In the genomic region with DNA sequence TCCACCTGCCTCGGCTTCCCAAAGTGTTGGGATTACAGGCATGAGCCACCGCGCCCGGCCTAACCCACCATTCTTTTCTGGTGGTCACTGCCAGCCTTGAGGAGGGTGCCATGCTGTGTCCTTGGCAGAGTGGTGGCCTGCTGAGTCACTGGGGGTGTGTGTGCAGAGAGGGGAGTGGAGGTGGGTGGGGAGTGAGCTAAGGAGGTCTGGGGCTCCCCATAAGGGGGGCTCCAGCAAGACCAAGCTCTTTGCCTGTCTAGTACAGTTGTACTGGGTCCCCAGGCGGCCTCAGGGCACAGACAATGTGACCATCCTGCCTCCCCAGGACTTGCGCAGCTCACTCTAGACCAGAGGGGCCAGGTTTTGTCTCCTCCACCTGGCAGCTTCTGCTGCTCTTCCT, we compare ENCODE assay signal across 14 cellular contexts. TPM values are rescaled to one million over a fixed set of nuclear protein-coding genes. Genes with fewer than 3 reads are reported as not detected.
DNase-seq lines count a peak whose midpoint lies in the region; ATAC-seq and TF ChIP-seq lines count a peak whose summit lies in the region.
"Had no signal": no experiment of that assay in that cellular context is flagged by ENCODE, and none has a peak within 500 bp of the region (broad histone marks: within the 10 kb centered on the region; RNA-seq: fewer than 3 reads in every experiment).

No MANE protein-coding gene starts in this region.

- DNase-seq in RWPE2 (ENCODE audit: low spot score) (no peak), lower lobe of right lung (peak; percentile 39), upper lobe of right lung (no peak), HAP-1 (ENCODE audit: low spot score in 2 of 2) (no peak), OCI-M1 (lab: John Stamatoyannopoulos, UW) (no peak)
- DNase-seq: Caco-2; CD4-positive, CD25-positive, alpha-beta regulatory T cell; DMS153; GOT3; NCI-H1694; NCI-H510A treated with DMSO at 0.1 percent for 48 hours; SHP77 had no signal

- no peak overlapping the region for H3K9ac ChIP-seq in BLaER1 treated with 17β-estradiol and CSF1 and Interleukin-3, amounts not matched to agents 10 nM and 100 nM

- no peaks in the 10 kb centered on the region for H4K20me1 ChIP-seq in BLaER1 treated with 17β-estradiol and CSF1 and Interleukin-3, amounts not matched to agents 10 nM and 100 nM

- H3K36me3 ChIP-seq in BLaER1 treated with 17β-estradiol and CSF1 and Interleukin-3, amounts not matched to agents 10 nM and 100 nM, result no peaks in the 10 kb centered on the region
- peaks cover 5% of the 10 kb centered on the region for H3K36me3 ChIP-seq in RWPE2 (ENCODE audit: low read depth)
- no peaks in the 10 kb centered on the region for H3K36me3 ChIP-seq in lower lobe of right lung
- H3K36me3 ChIP-seq in upper lobe of right lung, result no peaks in the 10 kb centered on the region
- no peaks in the 10 kb centered on the region for H3K36me3 ChIP-seq in HAP-1 (replicated peaks)

- H3K27ac ChIP-seq in BLaER1 treated with 17β-estradiol and CSF1 and Interleukin-3, amounts not matched to agents 10 nM and 100 nM, result peak overlapping the region in 6 of 11 experiments; percentile 4 to 43 (median 26); a peak in 7 of 22 replicates
- H3K27ac ChIP-seq in RWPE2 (ENCODE audit: poor library complexity, severe bottlenecking) (peak overlapping the region; percentile 56), lower lobe of right lung (no peak overlapping the region), upper lobe of right lung (no peak overlapping the region)

- no peak overlapping the region for H3K4me3 ChIP-seq in BLaER1 treated with 17β-estradiol and CSF1 and Interleukin-3, amounts not matched to agents 10 nM and 100 nM
- no peak overlapping the region for H3K4me3 ChIP-seq in RWPE2 (ENCODE audit: severe bottlenecking)
- H3K4me3 ChIP-seq in lower lobe of right lung, result no peak overlapping the region
- no peak overlapping the region for H3K4me3 ChIP-seq in upper lobe of right lung
- H3K4me3 ChIP-seq in HAP-1, result no peak overlapping the region

- peak overlapping the region in 10 of 11 experiments; percentile 19 to 82 (median 72); a peak in 19 of 22 replicates for H3K4me2 ChIP-seq in BLaER1 treated with 17β-estradiol and CSF1 and Interleukin-3, amounts not matched to agents 10 nM and 100 nM

- in situ Hi-C loops in HAP-1 (cut with MboI; ENCODE audit: low sequenced_read_pairs), result no loop called here

- TF ChIP-seq CTCF in RWPE2 (IDR thresholded peaks at IDR 0.05; ENCODE audit: poor library complexity, severe bottlenecking) (no peak), lower lobe of right lung (IDR thresholded peaks at IDR 0.05) (no peak), upper lobe of right lung (IDR thresholded peaks at IDR 0.05) (no peak)

- no peak for ATAC-seq in RWPE2 (ENCODE audit: low read depth)
- ATAC-seq in lower lobe of right lung, result peak; percentile 10 to 51
- peak; percentile 38 for ATAC-seq in upper lobe of right lung
- no peak for ATAC-seq in HG02642 (IDR thresholded peaks at IDR 0.05; ENCODE audit: poor library complexity, unreplicated experiment)

- peaks cover 4 to 38% (median 27%) of the 10 kb centered on the region in 10 experiments; a peak in 19 of 20 replicates for H3K4me1 ChIP-seq in BLaER1 treated with 17β-estradiol and CSF1 and Interleukin-3, amounts not matched to agents 10 nM and 100 nM
- H3K4me1 ChIP-seq in RWPE2 (ENCODE audit: insufficient read depth, poor library complexity, severe bottlenecking), result peaks cover 9% of the 10 kb centered on the region
- no peaks in the 10 kb centered on the region for H3K4me1 ChIP-seq in lower lobe of right lung
- peaks cover 5% of the 10 kb centered on the region for H3K4me1 ChIP-seq in upper lobe of right lung
- no peaks in the 10 kb centered on the region for H3K4me1 ChIP-seq in HAP-1

- no peaks in the 10 kb centered on the region for H3K9me3 ChIP-seq in BLaER1 treated with 17β-estradiol and CSF1 and Interleukin-3, amounts not matched to agents 10 nM and 100 nM (replicated peaks in 1 of 11)
- H3K9me3 ChIP-seq in RWPE2 (ENCODE audit: severe bottlenecking), result no peaks in the 10 kb centered on the region
- no peaks in the 10 kb centered on the region for H3K9me3 ChIP-seq in lower lobe of right lung
- no peaks in the 10 kb centered on the region for H3K9me3 ChIP-seq in upper lobe of right lung
- H3K9me3 ChIP-seq in HAP-1, result no peaks in the 10 kb centered on the region
- H3K9me3 ChIP-seq: Caco-2 had no signal

- intact Hi-C loops in lower lobe of right lung (cut with DNase I) (no loop called here), upper lobe of right lung (cut with DNase I) (no loop called here)

- no peaks in the 10 kb centered on the region for H3K27me3 ChIP-seq in BLaER1 treated with 17β-estradiol and CSF1 and Interleukin-3, amounts not matched to agents 10 nM and 100 nM
- H3K27me3 ChIP-seq in RWPE2 (ENCODE audit: insufficient read depth, poor library complexity, severe bottlenecking) (no peaks in the 10 kb centered on the region), lower lobe of right lung (ENCODE audit: low read depth) (no peaks in the 10 kb centered on the region), upper lobe of right lung (no peaks in the 10 kb centered on the region), HAP-1 (ENCODE audit: low read depth) (no peaks in the 10 kb centered on the region)

RNA-seq across cellular contexts. Expression of a gene that starts 36.1 kb away (rescaled TPM):
- total RNA-seq in lower lobe of right lung, result 89.1 TPM
- total RNA-seq in upper lobe of right lung, result 139 TPM
- total RNA-seq: CD4-positive, CD25-positive, alpha-beta regulatory T cell had no signal

Comparison
In these comparisons a context has a peak if more than half of its experiments do, and no peak if none do; other contexts are left out.
1. H3K27ac ChIP-seq: peak in BLaER1 treated with 17β-estradiol and CSF1 and Interleukin-3, amounts not matched to agents 10 nM and 100 nM (6 of 11) and RWPE2 (single experiment); none in lower lobe of right lung (single experiment) and upper lobe of right lung (single experiment).
2. ATAC-seq: peak in lower lobe of right lung (2 of 2) and upper lobe of right lung (single experiment); none in RWPE2 (single experiment) and HG02642 (single experiment).